In genomic region chr10:86375204-86375603, GRCh38 we compare ENCODE assay signal across 21 cellular contexts. TPM values are rescaled to one million over a fixed set of nuclear protein-coding genes. Genes with fewer than 3 reads are reported as not detected.
DNase-seq lines count a peak whose midpoint lies in the region; ATAC-seq, FAIRE-seq and TF ChIP-seq lines count a peak whose summit lies in the region.
"Had no signal": no experiment of that assay in that cellular context is flagged by ENCODE, and none has a peak within 500 bp of the region (broad histone marks: within the 10 kb centered on the region; RNA-seq: fewer than 3 reads in every experiment).

No MANE protein-coding gene starts in this region.

- DNase-seq in WERI-Rb-1 (peak; percentile 1), bronchial epithelial cell (ENCODE audit: low read depth) (no peak), mesenteric fat pad (ENCODE audit: low spot score) (peak; percentile 53), testis (peak; percentile 17), superior temporal gyrus (ENCODE audit: extremely low spot score) (no peak), COR-L47 (lab: John Stamatoyannopoulos, UW) (no peak), RPMI8226 (no peak)
- DNase-seq: BE2C, Caco-2, DND-41, GDM1, GOT3 had no signal

- ATAC-seq in HG02588 (IDR thresholded peaks at IDR 0.05; ENCODE audit: unreplicated experiment): no peak
- ATAC-seq: A549; CD8-positive, alpha-beta T cell had no signal

- FAIRE-seq in bronchial epithelial cell (lab: Jason Lieb, UNC): peak; percentile 28
- FAIRE-seq: A549, GM12892, GM19239 had no signal

- TF ChIP-seq CTCF in WERI-Rb-1 (IDR thresholded peaks at IDR 0.05; ENCODE audit: low read depth, low read length) (no peak), bronchial epithelial cell (IDR thresholded peaks at IDR 0.05; ENCODE audit: insufficient read depth, low read length, severe bottlenecking) (no peak), testis (IDR thresholded peaks at IDR 0.05) (no peak)

- WGBS in testis, 2 donors: 66 to 76% methylated on average over 8 of the region's 8 CpGs

- H3K36me3 ChIP-seq in WERI-Rb-1 (no peaks in the 10 kb centered on the region), bronchial epithelial cell (ENCODE audit: control insufficient read depth, insufficient read depth, low read length) (no peaks in the 10 kb centered on the region), testis (ENCODE audit: low read depth, missing control alignments) (no peaks in the 10 kb centered on the region)
- H3K36me3 ChIP-seq: BE2C, HAP-1 had no signal

- peaks cover 4% of the 10 kb centered on the region for H3K4me1 ChIP-seq in testis
- H3K4me1 ChIP-seq: A549, BE2C had no signal

- H3K27ac ChIP-seq in WERI-Rb-1 (no peak overlapping the region), testis (no peak overlapping the region)
- H3K27ac ChIP-seq: A549, C4-2B, HL-60 had no signal

- H3K4me3 ChIP-seq in WERI-Rb-1 (ENCODE audit: low read depth, low read length) (no peak overlapping the region), bronchial epithelial cell (ENCODE audit: low read depth, low read length) (no peak overlapping the region), testis (no peak overlapping the region)
- H3K4me3 ChIP-seq: A549, HAP-1 had no signal

- peaks cover 21% of the 10 kb centered on the region for H3K27me3 ChIP-seq in WERI-Rb-1 (ENCODE audit: insufficient read depth, low read depth, severe bottlenecking)
- H3K27me3 ChIP-seq in bronchial epithelial cell (ENCODE audit: control insufficient read depth, insufficient read depth, low read length): peaks cover 3% of the 10 kb centered on the region
- H3K27me3 ChIP-seq in testis: no peaks in the 10 kb centered on the region
- H3K27me3 ChIP-seq: BE2C had no signal

- intact Hi-C loops in testis (cut with DNase I; ENCODE audit: low total_unique reads): no loop called here

- H3K9me3 ChIP-seq in WERI-Rb-1 (ENCODE audit: severe bottlenecking) (no peaks in the 10 kb centered on the region), testis (no peaks in the 10 kb centered on the region)
- H3K9me3 ChIP-seq: A549, BE2C, Caco-2, HAP-1 had no signal

- no peak for TF ChIP-seq POLR2A in testis (IDR thresholded peaks at IDR 0.05)

RNA-seq across cellular contexts. Expression of gene GRID1, which starts 8.6 kb away (rescaled TPM):
- under 0.01 and 0.13 TPM in 2 replicates for total RNA-seq in bronchial epithelial cell
- 2.1 TPM for total RNA-seq in mesenteric fat pad
- total RNA-seq in testis: 10 to 100 TPM in 1 of 2 donors, 1 to 10 TPM in 1; 8.1 to 16.7 TPM
- 7.4 TPM for polyA plus RNA-seq in testis (ENCODE audit: insufficient read depth, low read depth, low replicate concordance)
- total RNA-seq: CD8-positive, alpha-beta T cell had no signal
- polyA plus RNA-seq: AG04450 had no signal

Comparison
In these comparisons a context has a peak if more than half of its experiments do, and no peak if none do; other contexts are left out.
1. DNase-seq: peak in WERI-Rb-1 (single experiment), mesenteric fat pad (single experiment) and testis (single experiment); none in bronchial epithelial cell (single experiment), superior temporal gyrus (single experiment), COR-L47 (single experiment) and RPMI8226 (single experiment).